Comparison of ENCODE assay signal across 2 cellular contexts in the genomic region with DNA sequence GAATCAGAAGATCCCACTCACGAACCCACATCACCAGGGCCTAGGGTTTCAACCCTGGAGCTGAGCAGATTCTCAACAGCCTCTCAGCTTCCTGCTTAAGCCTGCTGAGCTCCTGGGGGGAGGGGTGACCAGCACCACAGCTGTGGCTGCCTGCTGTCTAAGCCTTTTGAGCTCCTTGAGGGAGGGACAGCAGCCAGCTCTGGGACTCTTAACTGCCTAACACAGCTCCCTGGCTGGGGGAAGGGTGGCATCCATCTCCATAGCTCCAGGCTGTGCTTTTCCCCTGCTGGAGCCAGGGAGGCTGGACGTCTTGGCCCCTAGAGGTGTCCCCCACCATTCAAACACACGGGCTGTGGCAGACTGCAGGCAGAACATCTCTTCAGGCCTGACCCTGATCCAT.
TF ChIP-seq lines count a peak whose summit lies in the region.

No MANE protein-coding gene starts in this region.

TF ChIP-seq in GM23338, 12 proteins besides CTCF, POLR2A, EP300 and RAD21:
- TF ChIP-seq, protein P1, sequence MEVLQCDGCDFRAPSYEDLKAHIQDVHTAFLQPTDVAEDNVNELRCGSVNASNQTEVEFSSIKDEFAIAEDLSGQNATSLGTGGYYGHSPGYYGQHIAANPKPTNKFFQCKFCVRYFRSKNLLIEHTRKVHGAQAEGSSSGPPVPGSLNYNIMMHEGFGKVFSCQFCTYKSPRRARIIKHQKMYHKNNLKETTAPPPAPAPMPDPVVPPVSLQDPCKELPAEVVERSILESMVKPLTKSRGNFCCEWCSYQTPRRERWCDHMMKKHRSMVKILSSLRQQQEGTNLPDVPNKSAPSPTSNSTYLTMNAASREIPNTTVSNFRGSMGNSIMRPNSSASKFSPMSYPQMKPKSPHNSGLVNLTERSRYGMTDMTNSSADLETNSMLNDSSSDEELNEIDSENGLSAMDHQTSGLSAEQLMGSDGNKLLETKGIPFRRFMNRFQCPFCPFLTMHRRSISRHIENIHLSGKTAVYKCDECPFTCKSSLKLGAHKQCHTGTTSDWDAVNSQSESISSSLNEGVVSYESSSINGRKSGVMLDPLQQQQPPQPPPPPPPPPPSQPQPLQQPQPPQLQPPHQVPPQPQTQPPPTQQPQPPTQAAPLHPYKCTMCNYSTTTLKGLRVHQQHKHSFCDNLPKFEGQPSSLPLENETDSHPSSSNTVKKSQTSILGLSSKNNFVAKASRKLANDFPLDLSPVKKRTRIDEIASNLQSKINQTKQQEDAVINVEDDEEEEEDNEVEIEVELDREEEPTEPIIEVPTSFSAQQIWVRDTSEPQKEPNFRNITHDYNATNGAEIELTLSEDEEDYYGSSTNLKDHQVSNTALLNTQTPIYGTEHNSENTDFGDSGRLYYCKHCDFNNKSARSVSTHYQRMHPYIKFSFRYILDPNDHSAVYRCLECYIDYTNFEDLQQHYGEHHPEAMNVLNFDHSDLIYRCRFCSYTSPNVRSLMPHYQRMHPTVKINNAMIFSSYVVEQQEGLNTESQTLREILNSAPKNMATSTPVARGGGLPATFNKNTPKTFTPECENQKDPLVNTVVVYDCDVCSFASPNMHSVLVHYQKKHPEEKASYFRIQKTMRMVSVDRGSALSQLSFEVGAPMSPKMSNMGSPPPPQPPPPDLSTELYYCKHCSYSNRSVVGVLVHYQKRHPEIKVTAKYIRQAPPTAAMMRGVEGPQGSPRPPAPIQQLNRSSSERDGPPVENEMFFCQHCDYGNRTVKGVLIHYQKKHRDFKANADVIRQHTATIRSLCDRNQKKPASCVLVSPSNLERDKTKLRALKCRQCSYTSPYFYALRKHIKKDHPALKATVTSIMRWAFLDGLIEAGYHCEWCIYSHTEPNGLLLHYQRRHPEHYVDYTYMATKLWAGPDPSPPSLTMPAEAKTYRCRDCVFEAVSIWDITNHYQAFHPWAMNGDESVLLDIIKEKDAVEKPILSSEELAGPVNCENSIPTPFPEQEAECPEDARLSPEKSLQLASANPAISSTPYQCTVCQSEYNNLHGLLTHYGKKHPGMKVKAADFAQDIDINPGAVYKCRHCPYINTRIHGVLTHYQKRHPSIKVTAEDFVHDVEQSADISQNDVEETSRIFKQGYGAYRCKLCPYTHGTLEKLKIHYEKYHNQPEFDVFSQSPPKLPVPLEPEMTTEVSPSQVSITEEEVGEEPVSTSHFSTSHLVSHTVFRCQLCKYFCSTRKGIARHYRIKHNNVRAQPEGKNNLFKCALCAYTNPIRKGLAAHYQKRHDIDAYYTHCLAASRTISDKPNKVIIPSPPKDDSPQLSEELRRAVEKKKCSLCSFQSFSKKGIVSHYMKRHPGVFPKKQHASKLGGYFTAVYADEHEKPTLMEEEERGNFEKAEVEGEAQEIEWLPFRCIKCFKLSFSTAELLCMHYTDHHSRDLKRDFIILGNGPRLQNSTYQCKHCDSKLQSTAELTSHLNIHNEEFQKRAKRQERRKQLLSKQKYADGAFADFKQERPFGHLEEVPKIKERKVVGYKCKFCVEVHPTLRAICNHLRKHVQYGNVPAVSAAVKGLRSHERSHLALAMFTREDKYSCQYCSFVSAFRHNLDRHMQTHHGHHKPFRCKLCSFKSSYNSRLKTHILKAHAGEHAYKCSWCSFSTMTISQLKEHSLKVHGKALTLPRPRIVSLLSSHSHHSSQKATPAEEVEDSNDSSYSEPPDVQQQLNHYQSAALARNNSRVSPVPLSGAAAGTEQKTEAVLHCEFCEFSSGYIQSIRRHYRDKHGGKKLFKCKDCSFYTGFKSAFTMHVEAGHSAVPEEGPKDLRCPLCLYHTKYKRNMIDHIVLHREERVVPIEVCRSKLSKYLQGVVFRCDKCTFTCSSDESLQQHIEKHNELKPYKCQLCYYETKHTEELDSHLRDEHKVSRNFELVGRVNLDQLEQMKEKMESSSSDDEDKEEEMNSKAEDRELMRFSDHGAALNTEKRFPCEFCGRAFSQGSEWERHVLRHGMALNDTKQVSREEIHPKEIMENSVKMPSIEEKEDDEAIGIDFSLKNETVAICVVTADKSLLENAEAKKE (CRISPR knock-in tag; IDR thresholded peaks at IDR 0.05) = peak; percentile 86
- TF ChIP-seq JUNB (IDR thresholded peaks at IDR 0.05; ENCODE audit: unreplicated experiment) (no peak), NANOG (IDR thresholded peaks at IDR 0.05; ENCODE audit: borderline replicate concordance) (no peak), ZNF331 (CRISPR knock-in tag; IDR thresholded peaks at IDR 0.05; ENCODE audit: low read depth) (no peak)

TF ChIP-seq in H1, 55 proteins besides CTCF, POLR2A, EP300 and RAD21:
- TF ChIP-seq CHD7 (IDR thresholded peaks at IDR 0.05; ENCODE audit: insufficient replicate concordance, low read length) = no peak
- 0 out of 2 replicates have a peak, but pooled peaks have one; percentile 14 for TF ChIP-seq CHD2 (IDR thresholded peaks at IDR 0.05; ENCODE audit: low read length)
- TF ChIP-seq ASH2L (IDR thresholded peaks at IDR 0.05; ENCODE audit: low read length) = peak; percentile 27
- peak; percentile 66; the same call in 1 of the 2 replicates for TF ChIP-seq TCF12 (IDR thresholded peaks at IDR 0.05; ENCODE audit: low read depth, low read length)
- peak; percentile 62; the same call in 1 of the 2 replicates for TF ChIP-seq SP1 (IDR thresholded peaks at IDR 0.05; ENCODE audit: low read depth, low read length)
- TF ChIP-seq RBBP5 (IDR thresholded peaks at IDR 0.05; ENCODE audit: borderline replicate concordance, low read depth, low read length) = 0 out of 2 replicates have a peak, but pooled peaks have one; percentile 22
